14 cellular contexts compared by ENCODE assay signal in the genomic region with DNA sequence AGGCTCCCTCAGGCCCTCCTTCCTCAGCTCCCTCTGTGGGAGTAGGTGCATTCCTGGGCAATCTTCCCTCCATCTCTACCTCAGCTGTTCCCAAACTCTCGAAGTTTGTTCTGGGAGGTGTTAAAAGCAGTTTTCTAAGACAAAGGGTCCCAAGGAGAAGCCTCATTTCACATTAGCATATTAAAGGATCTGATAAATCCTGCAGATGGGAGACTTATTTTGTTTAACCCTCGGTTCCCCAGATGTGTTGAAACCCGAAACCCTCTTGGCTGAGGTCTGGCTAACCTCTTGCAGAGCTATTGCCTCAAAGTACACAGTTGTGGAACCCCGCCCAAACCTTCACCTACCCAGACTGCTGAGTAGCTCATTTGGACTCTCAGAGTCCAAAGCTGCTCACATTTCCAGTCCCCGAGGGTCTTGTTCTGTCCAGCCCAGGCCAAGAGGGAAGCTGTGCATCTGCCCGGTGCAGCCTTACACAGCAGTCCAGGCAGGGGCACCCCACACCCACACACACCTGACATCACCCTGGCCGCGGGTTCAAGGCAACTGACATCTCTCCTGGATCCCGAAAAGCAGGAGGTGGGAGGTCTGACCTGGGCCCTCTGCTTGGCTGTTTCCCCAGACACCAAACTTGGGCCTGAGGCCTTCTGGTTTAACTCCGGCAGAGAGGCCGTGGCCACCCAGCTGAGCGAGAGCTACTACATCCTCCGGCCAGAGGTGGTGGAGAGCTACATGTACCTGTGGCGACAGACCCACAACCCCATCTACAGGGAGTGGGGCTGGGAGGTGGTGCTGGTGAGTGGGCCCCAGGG. TPM values are rescaled to one million over a fixed set of nuclear protein-coding genes. Genes with fewer than 3 reads are reported as not detected.
DNase-seq lines count a peak whose midpoint lies in the region; ATAC-seq and TF ChIP-seq lines count a peak whose summit lies in the region.
"Had no signal": no experiment of that assay in that cellular context is flagged by ENCODE, and none has a peak within 500 bp of the region (broad histone marks: within the 10 kb centered on the region; RNA-seq: fewer than 3 reads in every experiment).

No MANE protein-coding gene starts in this region.

- ATAC-seq in foreskin keratinocyte, result no peak
- no peak for ATAC-seq in natural killer cell
- ATAC-seq: activated CD4-positive, CD25-positive, alpha-beta regulatory T cell treated with anti-CD3 and anti-CD28 coated beads, Interleukin-2, amount 50 U/mL, for 24 hours had no signal

- H3K27ac Mint-ChIP-seq in type B pancreatic cell (peak overlapping the region; percentile 9), natural killer cell (no peak overlapping the region)
- peak overlapping the region in 1 of 8 donors; percentile 43 for H3K27ac Mint-ChIP-seq in CD8-positive, alpha-beta memory T cell

- H3K9me3 Mint-ChIP-seq in type B pancreatic cell (no peaks in the 10 kb centered on the region), natural killer cell (no peaks in the 10 kb centered on the region)
- H3K9me3 Mint-ChIP-seq in CD8-positive, alpha-beta memory T cell, result no peaks in the 10 kb centered on the region

- H3K36me3 Mint-ChIP-seq in type B pancreatic cell, result no peaks in the 10 kb centered on the region
- H3K36me3 Mint-ChIP-seq in CD8-positive, alpha-beta memory T cell, result peaks cover 0 to 36% (median 13%) of the 10 kb centered on the region in 3 donors
- no peaks in the 10 kb centered on the region for H3K36me3 Mint-ChIP-seq in natural killer cell

- H3K9me3 ChIP-seq in CD8-positive, alpha-beta memory T cell (ENCODE audit: low read length), result no peaks in the 10 kb centered on the region
- H3K9me3 ChIP-seq: tibial artery had no signal

- intact Hi-C loops in natural killer cell (cut with micrococcal nuclease), result no loop called here

- CTCF ChIA-PET in RWPE1 (lab: Yijun Ruan, JAX), result interaction anchor here (0.6 kb wide), 1 partner anchor 161 kb away, joined by 3 read pairs; no protein-coding TSS in a partner anchor
- CTCF ChIA-PET in CD8-positive, alpha-beta memory T cell (lab: Charles Lee), result interaction anchor here (1.8 kb wide), 1 partner anchor 30 kb away, joined by 5 read pairs; no protein-coding TSS in a partner anchor

- H3K27me3 Mint-ChIP-seq in type B pancreatic cell, result no peaks in the 10 kb centered on the region
- no peaks in the 10 kb centered on the region for H3K27me3 Mint-ChIP-seq in CD8-positive, alpha-beta memory T cell
- no peaks in the 10 kb centered on the region for H3K27me3 Mint-ChIP-seq in natural killer cell (ENCODE audit: low read depth in 2 of 2)

- POLR2A ChIA-PET in RWPE1 (lab: Yijun Ruan, JAX; ENCODE audit: low non-redundant PET), result no interaction called here
- POLR2A ChIA-PET in CD8-positive, alpha-beta memory T cell (lab: Charles Lee), result no interaction called here

- H3K27ac ChIP-seq in RWPE1 (peak overlapping the region; percentile 30; the same call in 1 of the 2 replicates), foreskin keratinocyte (no peak overlapping the region)
- H3K27ac ChIP-seq in CD8-positive, alpha-beta memory T cell (ENCODE audit: low read depth, low read length), result no peak overlapping the region
- H3K27ac ChIP-seq: tibial artery had no signal

- H3K27me3 ChIP-seq in foreskin keratinocyte, result peaks cover 8% of the 10 kb centered on the region
- H3K27me3 ChIP-seq in CD8-positive, alpha-beta memory T cell (ENCODE audit: insufficient read depth, low read length, poor library complexity, severe bottlenecking), result no peaks in the 10 kb centered on the region
- H3K27me3 ChIP-seq: tibial artery had no signal

- H3K4me1 Mint-ChIP-seq in type B pancreatic cell (ENCODE audit: unreplicated experiment), result peaks cover 46% of the 10 kb centered on the region
- H3K4me1 Mint-ChIP-seq in CD8-positive, alpha-beta memory T cell, result peaks cover 4 to 11% (median 4%) of the 10 kb centered on the region in 3 donors
- peaks cover under 1 to 3% of the 10 kb centered on the region in 2 donors for H3K4me1 Mint-ChIP-seq in natural killer cell

- no peaks in the 10 kb centered on the region for H3K4me1 ChIP-seq in foreskin keratinocyte
- H3K4me1 ChIP-seq in CD8-positive, alpha-beta memory T cell (ENCODE audit: insufficient read depth, low read length), result peaks cover 28% of the 10 kb centered on the region

- H3K4me3 ChIP-seq in CD8-positive, alpha-beta memory T cell (ENCODE audit: low read length), result no peak overlapping the region
- H3K4me3 ChIP-seq: lung, tibial artery had no signal

- TF ChIP-seq CTCF in RWPE1 (conservative IDR thresholded peaks at IDR 0.05; ENCODE audit: low read depth) (no peak), type B pancreatic cell (conservative IDR thresholded peaks at IDR 0.05) (no peak), foreskin keratinocyte (conservative IDR thresholded peaks at IDR 0.05) (no peak), natural killer cell (IDR thresholded peaks at IDR 0.05) (no peak)

- H3K4me3 Mint-ChIP-seq in type B pancreatic cell (peak overlapping the region; percentile 47), natural killer cell (no peak overlapping the region)
- no peak overlapping the region for H3K4me3 Mint-ChIP-seq in CD8-positive, alpha-beta memory T cell

- DNase-seq in NCI-H82 (lab: John Stamatoyannopoulos, UW) (peak; percentile 17), NCI-H82 treated with DMSO at 0.1 percent for 48 hours (lab: John Stamatoyannopoulos, UW; ENCODE audit: unreplicated experiment) (no peak), RWPE1 (ENCODE audit: low spot score) (no peak), iPS DF 4.7 (ENCODE audit: extremely low read depth, low spot score) (peak; percentile 44), type B pancreatic cell (ENCODE audit: extremely low spot score, unreplicated experiment) (no peak), foreskin keratinocyte (no peak), natural killer cell (no peak)
- DNase-seq in CD8-positive, alpha-beta memory T cell, result no peak
- DNase-seq: ACHN; NCI-H1048; stimulated activated CD4-positive, alpha-beta T cell treated with anti-CD3 and anti-CD28 coated beads, Interleukin-12 subunit alpha, Interleukin-12 subunit beta, amount 100 ng/mL, for 4 hours; tibial artery had no signal

- H3K36me3 ChIP-seq in CD8-positive, alpha-beta memory T cell (ENCODE audit: insufficient read depth, low read length), result peaks cover 6% of the 10 kb centered on the region

RNA-seq across cellular contexts. Expression of gene SELENON, which starts 19.5 kb away (rescaled TPM):
- total RNA-seq in type B pancreatic cell (ENCODE audit: low replicate concordance) (39.8 and 68.7 TPM in 2 replicates), foreskin keratinocyte (52.7 and 53.3 TPM in 2 replicates), natural killer cell (10 to 100 TPM in 2 of 3 donors, 1 to 10 TPM in 1; 9.7 to 16.4 (median 11.1) TPM)
- 55.2 and 63.1 TPM in 2 replicates for polyA plus RNA-seq in foreskin keratinocyte
- 10 to 100 TPM; 10.6 to 11.7 TPM for total RNA-seq in CD8-positive, alpha-beta memory T cell
- 4.6 TPM for polyA plus RNA-seq in CD8-positive, alpha-beta memory T cell

RNA-seq across cellular contexts. Expression of gene MTFR1L, which starts 39.2 kb away (rescaled TPM):
- total RNA-seq in type B pancreatic cell (ENCODE audit: low replicate concordance) (73.5 and 74.5 TPM in 2 replicates), foreskin keratinocyte (24.1 and 25.2 TPM in 2 replicates), natural killer cell (10 to 100 TPM; 33.4 to 39.0 (median 39.0) TPM)
- polyA plus RNA-seq in foreskin keratinocyte, result 20.8 and 21.7 TPM in 2 replicates
- 10 to 100 TPM; 30.2 to 33.5 TPM for total RNA-seq in CD8-positive, alpha-beta memory T cell
- 29.7 TPM for polyA plus RNA-seq in CD8-positive, alpha-beta memory T cell

Comparison
In these comparisons a context has a peak if more than half of its experiments do, and no peak if none do; other contexts are left out.
1. DNase-seq: peak in NCI-H82 (single experiment) and iPS DF 4.7 (single experiment); none in NCI-H82 treated with DMSO at 0.1 percent for 48 hours (single experiment), RWPE1 (single experiment), type B pancreatic cell (single experiment), foreskin keratinocyte (0 of 2), CD8-positive, alpha-beta memory T cell (0 of 5) and natural killer cell (single experiment).